ENCODE assay signal across 1 cellular context in the genomic region with DNA sequence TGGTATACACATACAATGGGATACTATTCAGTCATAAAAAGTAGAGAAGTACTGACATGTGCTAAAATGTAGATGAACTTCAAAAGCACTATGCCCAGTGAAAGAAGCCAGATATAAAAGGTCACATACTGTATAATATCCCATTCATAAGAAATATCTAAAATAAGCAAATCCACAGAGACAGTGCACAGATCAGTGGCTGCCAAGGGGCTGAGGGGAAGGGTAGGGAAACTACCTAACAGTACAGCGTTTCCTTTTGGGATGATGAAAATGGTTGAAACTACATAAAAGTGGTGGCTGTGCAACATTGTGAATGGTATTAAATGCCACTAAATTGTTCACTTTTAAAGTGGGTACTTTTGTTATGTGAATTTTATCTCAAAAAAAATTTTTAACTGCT.
A peak's percentile ranks its signal among the peaks of the same experiment; 100 is the strongest.
TF ChIP-seq lines count a peak whose summit lies in the region.

No MANE protein-coding gene starts in this region.

TF ChIP-seq in HepG2, 621 proteins besides CTCF, POLR2A, EP300 and RAD21:
- TF ChIP-seq KLF12 (CRISPR knock-in tag; IDR thresholded peaks at IDR 0.05; ENCODE audit: borderline replicate concordance), result no peak
- no peak for TF ChIP-seq MAFF (IDR thresholded peaks at IDR 0.05; ENCODE audit: low read depth, low read length)
- TF ChIP-seq MAFG (CRISPR knock-in tag; IDR thresholded peaks at IDR 0.05), result 0 out of 2 replicates have a peak, but pooled peaks have one; percentile 29
- no peak for TF ChIP-seq BORCS8-MEF2B (CRISPR knock-in tag; IDR thresholded peaks at IDR 0.05)
- no peak for TF ChIP-seq ZNF160 (CRISPR knock-in tag; IDR thresholded peaks at IDR 0.05)
- no peak for TF ChIP-seq ZNF264 (CRISPR knock-in tag; IDR thresholded peaks at IDR 0.05)
- TF ChIP-seq, protein P1, sequence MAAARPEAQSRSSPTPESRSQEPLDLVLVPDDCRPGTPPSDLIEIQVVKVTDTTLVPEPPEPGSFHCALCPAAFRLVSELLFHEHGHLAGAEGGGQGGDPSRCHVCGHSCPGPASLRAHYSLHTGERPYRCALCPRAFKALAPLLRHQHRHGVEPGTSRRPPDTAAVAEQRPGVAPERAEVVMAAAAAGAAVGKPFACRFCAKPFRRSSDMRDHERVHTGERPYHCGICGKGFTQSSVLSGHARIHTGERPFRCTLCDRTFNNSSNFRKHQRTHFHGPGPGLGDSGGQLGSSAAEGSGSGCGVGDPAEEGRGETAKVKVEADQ (CRISPR knock-in tag; IDR thresholded peaks at IDR 0.05; ENCODE audit: borderline replicate concordance), result no peak
- TF ChIP-seq, protein P2, sequence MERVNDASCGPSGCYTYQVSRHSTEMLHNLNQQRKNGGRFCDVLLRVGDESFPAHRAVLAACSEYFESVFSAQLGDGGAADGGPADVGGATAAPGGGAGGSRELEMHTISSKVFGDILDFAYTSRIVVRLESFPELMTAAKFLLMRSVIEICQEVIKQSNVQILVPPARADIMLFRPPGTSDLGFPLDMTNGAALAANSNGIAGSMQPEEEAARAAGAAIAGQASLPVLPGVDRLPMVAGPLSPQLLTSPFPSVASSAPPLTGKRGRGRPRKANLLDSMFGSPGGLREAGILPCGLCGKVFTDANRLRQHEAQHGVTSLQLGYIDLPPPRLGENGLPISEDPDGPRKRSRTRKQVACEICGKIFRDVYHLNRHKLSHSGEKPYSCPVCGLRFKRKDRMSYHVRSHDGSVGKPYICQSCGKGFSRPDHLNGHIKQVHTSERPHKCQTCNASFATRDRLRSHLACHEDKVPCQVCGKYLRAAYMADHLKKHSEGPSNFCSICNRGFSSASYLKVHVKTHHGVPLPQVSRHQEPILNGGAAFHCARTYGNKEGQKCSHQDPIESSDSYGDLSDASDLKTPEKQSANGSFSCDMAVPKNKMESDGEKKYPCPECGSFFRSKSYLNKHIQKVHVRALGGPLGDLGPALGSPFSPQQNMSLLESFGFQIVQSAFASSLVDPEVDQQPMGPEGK (CRISPR knock-in tag; IDR thresholded peaks at IDR 0.05), result no peak
